In genomic region chr1:240312872-240313271, GRCh38 we compare ENCODE assay signal across 12 cellular contexts.
A peak's percentile ranks its signal among the peaks of the same experiment; 100 is the strongest.
DNase-seq lines count a peak whose midpoint lies in the region; TF ChIP-seq lines count a peak whose summit lies in the region.
"Had no signal": no experiment of that assay in that cellular context is flagged by ENCODE, and none has a peak within 500 bp of the region (broad histone marks: within the 10 kb centered on the region; RNA-seq: fewer than 3 reads in every experiment).

No MANE protein-coding gene starts in this region.

- no peak overlapping the region for H3K23ac ChIP-seq in mesendoderm (ENCODE audit: low read length)

- in situ Hi-C loops in astrocyte of the spinal cord (cut with HindIII; ENCODE audit: low sequenced_read_pairs): no loop called here

- no peak overlapping the region for H3K4me2 ChIP-seq in mesendoderm (ENCODE audit: low read length)
- H3K4me2 ChIP-seq: neural progenitor cell had no signal

- no peaks in the 10 kb centered on the region for H3K79me2 ChIP-seq in mesendoderm (ENCODE audit: control insufficient read depth, insufficient read depth, low read length)

- peaks cover 0 to 6% (median 2%) of the 10 kb centered on the region in 8 donors for H3K9me3 Mint-ChIP-seq in CD4-positive, alpha-beta memory T cell
- H3K9me3 Mint-ChIP-seq in activated T-cell treated with anti-CD3 and anti-CD28 coated beads, Interleukin-2, amount 50 U/mL, for 24 hours: no peaks in the 10 kb centered on the region
- H3K9me3 Mint-ChIP-seq: neural progenitor cell had no signal

- H2BK5ac ChIP-seq in mesendoderm (ENCODE audit: low read length): no peak overlapping the region

- H3K27ac ChIP-seq in mesendoderm (ENCODE audit: low read depth, low read length): no peak overlapping the region
- H3K27ac ChIP-seq in CD4-positive, alpha-beta memory T cell (ENCODE audit: low read depth, low read length): no peak overlapping the region
- H3K27ac ChIP-seq: neural progenitor cell had no signal

- no peak overlapping the region for H2AK5ac ChIP-seq in mesendoderm (ENCODE audit: low read length)

- peaks cover 0 to 6% of the 10 kb centered on the region in 2 donors for H3K27me3 Mint-ChIP-seq in CD4-positive, alpha-beta memory T cell
- H3K27me3 Mint-ChIP-seq in activated T-cell treated with anti-CD3 and anti-CD28 coated beads, Interleukin-2, amount 50 U/mL, for 24 hours: peaks cover 3% of the 10 kb centered on the region

- no peak overlapping the region for H3K4ac ChIP-seq in mesendoderm (ENCODE audit: low read depth, low read length)

- H3K18ac ChIP-seq in mesendoderm (ENCODE audit: low read length): no peak overlapping the region

- H3K79me1 ChIP-seq in mesendoderm (ENCODE audit: low read length): no peaks in the 10 kb centered on the region

- no peak overlapping the region for H3K27ac Mint-ChIP-seq in CD4-positive, alpha-beta memory T cell
- no peak overlapping the region for H3K27ac Mint-ChIP-seq in activated T-cell treated with anti-CD3 and anti-CD28 coated beads, Interleukin-2, amount 50 U/mL, for 24 hours
- H3K27ac Mint-ChIP-seq: IgD-negative memory B cell, neural progenitor cell had no signal

- intact Hi-C loops in CD4-positive, alpha-beta memory T cell (cut with micrococcal nuclease): no loop called here

- POLR2A ChIA-PET in CD4-positive, alpha-beta memory T cell (lab: Charles Lee; ENCODE audit: partially characterized antibody): no interaction called here

- CTCF ChIA-PET in CD4-positive, alpha-beta memory T cell (lab: Charles Lee; ENCODE audit: partially characterized antibody): no interaction called here

- no peak overlapping the region for H4K8ac ChIP-seq in mesendoderm (ENCODE audit: low read depth, low read length)

- H3K56ac ChIP-seq in mesendoderm (ENCODE audit: low read length): no peak overlapping the region

- H3K27me3 ChIP-seq in MG63: no peaks in the 10 kb centered on the region
- no peaks in the 10 kb centered on the region for H3K27me3 ChIP-seq in mesendoderm (ENCODE audit: insufficient read depth, low read length, poor library complexity)
- H3K27me3 ChIP-seq in CD4-positive, alpha-beta memory T cell (ENCODE audit: insufficient read depth, low read length): no peaks in the 10 kb centered on the region
- H3K27me3 ChIP-seq: neural progenitor cell had no signal

- H3K9ac ChIP-seq in mesendoderm (ENCODE audit: low read length): no peak overlapping the region
- H3K9ac ChIP-seq: neural progenitor cell had no signal

- no peaks in the 10 kb centered on the region for H3K4me1 ChIP-seq in mesendoderm (ENCODE audit: control insufficient read depth, low read depth, low read length)
- no peaks in the 10 kb centered on the region for H3K4me1 ChIP-seq in CD4-positive, alpha-beta memory T cell (ENCODE audit: insufficient read depth, low read length)

- DNase-seq in CD1c-positive myeloid dendritic cell (ENCODE audit: extremely low spot score): peak; percentile 9
- DNase-seq in MG63: peak; percentile 63
- peak; percentile 87 for DNase-seq in astrocyte of the spinal cord (ENCODE audit: low read depth, low spot score)
- DNase-seq in mesendoderm: peak; percentile 81
- DNase-seq in stimulated activated CD8-positive, alpha-beta memory T cell treated with anti-CD3 and anti-CD28 coated beads, Interleukin-4, amount 100 ng/mL, for 48 hours: no peak
- no peak for DNase-seq in CD4-positive, alpha-beta memory T cell
- no peak for DNase-seq in activated T-cell treated with anti-CD3 and anti-CD28 coated beads, Interleukin-2, amount 50 U/mL, for 1 hour
- DNase-seq in activated T-cell treated with anti-CD3 and anti-CD28 coated beads, Interleukin-2, amount 50 U/mL, for 24 hours: no peak
- DNase-seq: activated CD4-positive, alpha-beta T cell treated with anti-CD3 and anti-CD28 coated beads, Interleukin-2, amount 50 U/mL, for 48 hours; stimulated activated naive CD8-positive, alpha-beta T cell treated with anti-CD3 and anti-CD28 coated beads, Interleukin-15, Interleukin-2, amounts not matched to agents 100 U/mL and 50 U/mL, for 24 hours had no signal

- no peak overlapping the region for H4K5ac ChIP-seq in mesendoderm (ENCODE audit: low read length)

- H3K9me3 ChIP-seq in MG63: no peaks in the 10 kb centered on the region
- no peaks in the 10 kb centered on the region for H3K9me3 ChIP-seq in CD4-positive, alpha-beta memory T cell (ENCODE audit: control insufficient read depth in 1 of 2, low read length in 2 of 2)

- H3K4me3 ChIP-seq in MG63 (no peak overlapping the region), astrocyte of the spinal cord (ENCODE audit: low read depth, low read length) (no peak overlapping the region), mesendoderm (ENCODE audit: low read length) (no peak overlapping the region)
- H3K4me3 ChIP-seq in CD4-positive, alpha-beta memory T cell (ENCODE audit: low read length in 2 of 2): no peak overlapping the region
- H3K4me3 ChIP-seq: neural progenitor cell had no signal

- TF ChIP-seq CTCF in astrocyte of the spinal cord (IDR thresholded peaks at IDR 0.05; ENCODE audit: low read depth, low read length): no peak

- H3K36me3 ChIP-seq in MG63: peaks cover 34% of the 10 kb centered on the region
- no peaks in the 10 kb centered on the region for H3K36me3 ChIP-seq in mesendoderm (ENCODE audit: control insufficient read depth, insufficient read depth, low read length)
- H3K36me3 ChIP-seq in CD4-positive, alpha-beta memory T cell (ENCODE audit: insufficient read depth, low read length): no peaks in the 10 kb centered on the region
- H3K36me3 ChIP-seq: neural progenitor cell had no signal

- no peak overlapping the region for H3K4me3 Mint-ChIP-seq in CD4-positive, alpha-beta memory T cell
- no peak overlapping the region for H3K4me3 Mint-ChIP-seq in activated T-cell treated with anti-CD3 and anti-CD28 coated beads, Interleukin-2, amount 50 U/mL, for 24 hours
- H3K4me3 Mint-ChIP-seq: IgD-negative memory B cell, neural progenitor cell had no signal

- no CpG with 5 or more reads among the region's 3 CpGs for WGBS in mesendoderm (ENCODE audit: extremely low coverage, insufficient coverage, low lambda C conversion rate)

- H3K4me1 Mint-ChIP-seq in CD4-positive, alpha-beta memory T cell: peaks cover 0 to 4% (median 1%) of the 10 kb centered on the region in 4 donors
- H3K4me1 Mint-ChIP-seq in activated T-cell treated with anti-CD3 and anti-CD28 coated beads, Interleukin-2, amount 50 U/mL, for 24 hours (ENCODE audit: low read depth): no peaks in the 10 kb centered on the region
- H3K4me1 Mint-ChIP-seq: IgD-negative memory B cell had no signal

- H3K36me3 Mint-ChIP-seq in CD4-positive, alpha-beta memory T cell: no peaks in the 10 kb centered on the region
- no peaks in the 10 kb centered on the region for H3K36me3 Mint-ChIP-seq in activated T-cell treated with anti-CD3 and anti-CD28 coated beads, Interleukin-2, amount 50 U/mL, for 24 hours (ENCODE audit: low read depth)
- H3K36me3 Mint-ChIP-seq: IgD-negative memory B cell had no signal

- no peak overlapping the region for H2BK15ac ChIP-seq in mesendoderm (replicated peaks; ENCODE audit: low read depth)

- H2BK120ac ChIP-seq in mesendoderm (ENCODE audit: low read depth, low read length): no peak overlapping the region

Comparison
In these comparisons a context has a peak if more than half of its experiments do, and no peak if none do; other contexts are left out.
1. DNase-seq: peak in CD1c-positive myeloid dendritic cell (single experiment), MG63 (single experiment), astrocyte of the spinal cord (single experiment) and mesendoderm (single experiment); none in stimulated activated CD8-positive, alpha-beta memory T cell treated with anti-CD3 and anti-CD28 coated beads, Interleukin-4, amount 100 ng/mL, for 48 hours (single experiment), CD4-positive, alpha-beta memory T cell (0 of 5), activated T-cell treated with anti-CD3 and anti-CD28 coated beads, Interleukin-2, amount 50 U/mL, for 1 hour (single experiment) and activated T-cell treated with anti-CD3 and anti-CD28 coated beads, Interleukin-2, amount 50 U/mL, for 24 hours (single experiment).